Comparison of ENCODE assay signal across 24 cellular contexts in the genomic region with DNA sequence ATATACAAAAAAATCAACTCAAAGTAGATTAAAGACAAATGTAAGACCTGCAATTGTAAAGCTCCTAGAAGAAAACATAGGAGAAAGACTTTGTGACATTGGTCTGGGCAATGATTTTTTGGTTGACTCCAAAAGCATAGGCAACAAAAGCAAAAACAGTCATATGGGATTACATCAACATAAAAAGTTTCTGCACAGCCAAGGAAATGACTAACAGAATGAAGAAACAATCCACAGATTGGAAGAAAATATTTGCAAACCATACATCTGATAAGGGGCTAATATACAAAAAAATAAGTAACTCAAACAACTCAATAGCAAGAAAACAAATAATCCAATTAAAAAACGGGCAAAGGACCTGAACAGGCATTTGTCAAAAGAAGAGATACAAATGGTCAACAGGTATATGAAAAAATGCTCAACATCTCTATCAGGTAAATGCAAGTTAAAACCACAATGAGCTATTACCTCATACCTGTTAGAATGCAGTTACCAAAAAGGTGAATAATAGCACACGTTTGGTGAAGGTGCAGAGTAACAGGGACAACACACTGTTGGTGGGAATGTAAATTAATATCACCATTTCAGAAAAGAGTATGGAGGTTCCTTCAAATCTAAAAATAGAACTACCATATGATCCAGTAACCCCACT.
"Had no signal": no experiment of that assay in that cellular context is flagged by ENCODE, and none has a peak within 500 bp of the region (broad histone marks: within the 10 kb centered on the region; RNA-seq: fewer than 3 reads in every experiment).

No MANE protein-coding gene starts in this region.

- ATAC-seq: esophagus mucosa; gastroesophageal sphincter; left colon; left ventricle myocardium superior; pancreas; right cardiac atrium; stimulated activated effector memory CD8-positive, alpha-beta T cell treated with anti-CD3 and anti-CD28 coated beads, Interleukin-12 subunit alpha, Interleukin-12 subunit beta, amount 100 ng/mL, for 72 hours; stimulated activated naive CD8-positive, alpha-beta T cell treated with anti-CD3 and anti-CD28 coated beads, Interleukin-15, Interleukin-2, amounts not matched to agents 100 U/mL and 50 U/mL, for 24 hours had no signal

- DNase-seq: effector CD4-positive, alpha-beta T cell; endodermal cell; glutamatergic neuron; kidney; left colon; left ventricle myocardium superior; mesendoderm; naive B cell; occipital lobe; pancreas; right cardiac atrium; small intestine; stimulated activated CD4-positive, alpha-beta T cell treated with anti-CD3 and anti-CD28 coated beads, Interleukin-4, amount 100 ng/mL, for 1 hour; stimulated activated CD8-positive, alpha-beta memory T cell treated with anti-CD3 and anti-CD28 coated beads, Interleukin-4, amount 100 ng/mL, for 48 hours; stimulated activated naive CD8-positive, alpha-beta T cell treated with anti-CD3 and anti-CD28 coated beads, Interleukin-15, Interleukin-2, amounts not matched to agents 100 U/mL and 50 U/mL, for 24 hours; thyroid gland; uterus had no signal

- FAIRE-seq: endothelial cell of umbilical vein, kidney, pancreas, small intestine had no signal

- H3K4me3 ChIP-seq: coronary artery, gastroesophageal sphincter, lung, pancreas, suprapubic skin, thyroid gland, uterus had no signal

- H3K9me3 ChIP-seq: pancreas, suprapubic skin, thyroid gland, uterus had no signal

- H3K36me3 ChIP-seq: gastroesophageal sphincter, pancreas, suprapubic skin, thyroid gland, uterus had no signal

- H3K27me3 ChIP-seq: pancreas, suprapubic skin, thyroid gland, uterus had no signal

- H3K4me1 ChIP-seq: gastroesophageal sphincter, pancreas, suprapubic skin, thyroid gland, uterus had no signal

- H3K27ac ChIP-seq: coronary artery, gastroesophageal sphincter, pancreas, suprapubic skin, thyroid gland, uterus had no signal
